Comparison of ENCODE assay signal across 1 cellular context in genomic region chrX:118495061-118495921, GRCh38.
TF ChIP-seq lines count a peak whose summit lies in the region.

Gene DOCK11 (plus strand): TSS chrX:118495815. CDS start chrX:118495972, 157 bp downstream.

TF ChIP-seq in K562, 482 proteins besides CTCF, POLR2A, EP300 and RAD21 (continued from another document and continues in another):
- TF ChIP-seq CUX1 (CRISPR knock-in tag; IDR thresholded peaks at IDR 0.05): no peak
- TF ChIP-seq BCOR (IDR thresholded peaks at IDR 0.05): 0 out of 2 replicates have a peak, but pooled peaks have one; percentile 28
- no peak for TF ChIP-seq RBM25 (IDR thresholded peaks at IDR 0.05; ENCODE audit: low read depth, low read length, severe bottlenecking)
- TF ChIP-seq MCM7 (IDR thresholded peaks at IDR 0.05): no peak
- no peak for TF ChIP-seq SMARCB1 (IDR thresholded peaks at IDR 0.05; ENCODE audit: insufficient read length, low read depth)
- TF ChIP-seq NR2F6 (CRISPR knock-in tag; IDR thresholded peaks at IDR 0.05): no peak
- TF ChIP-seq TBP (optimal IDR thresholded peaks at IDR 0.05; ENCODE audit: low read depth, low read length): peak; percentile 32
- TF ChIP-seq PKNOX1 (IDR thresholded peaks at IDR 0.05): no peak
- TF ChIP-seq HEY1 (CRISPR knock-in tag; IDR thresholded peaks at IDR 0.05; ENCODE audit: borderline replicate concordance): no peak
- TF ChIP-seq HDAC6 (IDR thresholded peaks at IDR 0.05; ENCODE audit: low read depth, low read length): no peak
- no peak for TF ChIP-seq ZNF184 (CRISPR knock-in tag; IDR thresholded peaks at IDR 0.05)
- TF ChIP-seq ZNF140 (CRISPR knock-in tag; IDR thresholded peaks at IDR 0.05): no peak
- peak; percentile 18 for TF ChIP-seq PRDM10 (IDR thresholded peaks at IDR 0.05; ENCODE audit: partially characterized antibody)
- peak; percentile 69 to 90 for TF ChIP-seq E2F6 (IDR thresholded peaks at IDR 0.05; ENCODE audit: borderline replicate concordance in 1 of 2, extremely low read depth in 1 of 2, insufficient read depth in 1 of 2, insufficient read length in 1 of 2, low read depth in 1 of 2, low read length in 1 of 2, poor library complexity in 1 of 2, severe bottlenecking in 1 of 2)
- no peak for TF ChIP-seq ZBTB5 (IDR thresholded peaks at IDR 0.05)
- TF ChIP-seq ZNF146 (CRISPR knock-in tag; IDR thresholded peaks at IDR 0.05; ENCODE audit: unreplicated experiment): no peak
- no peak for TF ChIP-seq TSHZ1 (CRISPR knock-in tag; IDR thresholded peaks at IDR 0.05)
- no peak for TF ChIP-seq IRF9 (tag; IDR thresholded peaks at IDR 0.05)
- TF ChIP-seq FOXP4 (CRISPR knock-in tag; IDR thresholded peaks at IDR 0.05; ENCODE audit: borderline replicate concordance): no peak
- no peak for TF ChIP-seq ZNF121 (CRISPR knock-in tag; conservative IDR thresholded peaks at IDR 0.05)
- peak; percentile 73 for TF ChIP-seq CTBP1 (IDR thresholded peaks at IDR 0.05; ENCODE audit: borderline replicate concordance)
- TF ChIP-seq HDAC1 (IDR thresholded peaks at IDR 0.05): peak in 1 of 2 experiments; percentile 79; a peak in 2 of 4 replicates
- 0 out of 2 replicates have a peak, but pooled peaks have one; percentile 45 for TF ChIP-seq SMARCE1 (IDR thresholded peaks at IDR 0.05)
- TF ChIP-seq FIP1L1 (IDR thresholded peaks at IDR 0.05; ENCODE audit: low read depth, low read length, poor library complexity, severe bottlenecking): no peak
- TF ChIP-seq GATAD2B (IDR thresholded peaks at IDR 0.05; ENCODE audit: borderline replicate concordance): no peak
- no peak for TF ChIP-seq ETV6 (IDR thresholded peaks at IDR 0.05; ENCODE audit: borderline replicate concordance in 1 of 2, low read depth in 2 of 2, low read length in 1 of 2)
- TF ChIP-seq ETV6 (CRISPR knock-in tag; IDR thresholded peaks at IDR 0.05; ENCODE audit: borderline replicate concordance): no peak
- no peak for TF ChIP-seq GABPB2 (CRISPR knock-in tag; conservative IDR thresholded peaks at IDR 0.05)
- TF ChIP-seq NR2C2 (CRISPR knock-in tag; IDR thresholded peaks at IDR 0.05): 0 out of 2 replicates have a peak, but pooled peaks have one; percentile 38
- peak; percentile 57 for TF ChIP-seq NR2C2 (tag; IDR thresholded peaks at IDR 0.05)
- TF ChIP-seq ZNF518B (CRISPR knock-in tag; IDR thresholded peaks at IDR 0.05): no peak
- peak; percentile 34; the same call in 1 of the 2 replicates for TF ChIP-seq GATAD2A (IDR thresholded peaks at IDR 0.05)
- TF ChIP-seq TAL1 (IDR thresholded peaks at IDR 0.05): no peak
